In genomic region chr22:36386900-36387663, GRCh38 we compare ENCODE assay signal across 8 cellular contexts. TPM values are rescaled to one million over a fixed set of nuclear protein-coding genes. Genes with fewer than 3 reads are reported as not detected.
DNase-seq lines count a peak whose midpoint lies in the region; ATAC-seq and TF ChIP-seq lines count a peak whose summit lies in the region.

No MANE protein-coding gene starts in this region.

- peak overlapping the region; percentile 83 for H3K9ac ChIP-seq in endodermal cell (ENCODE audit: extremely low read depth, low read length, poor library complexity, severe bottlenecking)
- H3K9ac ChIP-seq in mucosa of rectum (ENCODE audit: low read depth in 1 of 2, low read length in 2 of 2) = peak overlapping the region; percentile 94 to 98

- H3K9me3 Mint-ChIP-seq in endodermal cell = no peaks in the 10 kb centered on the region

- H3K36me3 ChIP-seq in A673 (ENCODE audit: insufficient read depth, low read length, poor library complexity, severe bottlenecking) (no peaks in the 10 kb centered on the region), endodermal cell (ENCODE audit: control insufficient read depth, insufficient read depth, low read length) (peaks cover 33% of the 10 kb centered on the region), mucosa of rectum (ENCODE audit: control insufficient read depth in 2 of 2, insufficient read depth in 2 of 2, low read length in 2 of 2) (peaks cover 9% of the 10 kb centered on the region in 2 donors), thyroid gland (no peaks in the 10 kb centered on the region)

- TF ChIP-seq CTCF in A673 (conservative IDR thresholded peaks at IDR 0.05; ENCODE audit: low read depth, low read length) (no peak), VCaP (conservative IDR thresholded peaks at IDR 0.05) (no peak), endodermal cell (conservative IDR thresholded peaks at IDR 0.05) (no peak), thyroid gland (IDR thresholded peaks at IDR 0.05) (no peak)

- TF ChIP-seq POLR2A in GM18505 (IDR thresholded peaks at IDR 0.05; ENCODE audit: borderline replicate concordance, extremely low read depth, insufficient read depth, insufficient read length) = peak; percentile 48
- no peak for TF ChIP-seq POLR2A in thyroid gland (IDR thresholded peaks at IDR 0.05)

- POLR2A ChIA-PET in A673 (lab: Charles Lee; ENCODE audit: low non-redundant PET) = interaction anchor here (0.6 kb wide), 2 partner anchors 15 to 78 kb away, joined by 3 to 4 read pairs; no protein-coding TSS in a partner anchor

- H3K36me3 Mint-ChIP-seq in endodermal cell (ENCODE audit: low read depth) = peaks cover 14% of the 10 kb centered on the region

- peaks cover 28% of the 10 kb centered on the region for H3K4me1 ChIP-seq in A673 (ENCODE audit: insufficient read depth, low read length, poor library complexity, severe bottlenecking)
- H3K4me1 ChIP-seq in endodermal cell (ENCODE audit: control insufficient read depth, insufficient read depth, low read length) = peaks cover 8% of the 10 kb centered on the region
- peaks cover 33 to 42% of the 10 kb centered on the region in 2 donors for H3K4me1 ChIP-seq in mucosa of rectum (ENCODE audit: control insufficient read depth in 2 of 2, insufficient read depth in 2 of 2, low read length in 2 of 2)
- peaks cover 37 to 43% of the 10 kb centered on the region in 2 donors for H3K4me1 ChIP-seq in thyroid gland

- CTCF ChIA-PET in A673 (lab: Charles Lee) = interaction anchor here (0.5 kb wide), 1 partner anchor 42 kb away, joined by 9 read pairs; no protein-coding TSS in a partner anchor

- intact Hi-C loops in A673 (cut with micrococcal nuclease; ENCODE audit: unreplicated experiment) = loop anchor here (5.0 kb wide), 1 partner anchor 70 kb away; no protein-coding TSS in a partner anchor
- intact Hi-C loops in thyroid gland (cut with DNase I) = loop anchor here (5.0 kb wide), 1 partner anchor 85 kb away; no protein-coding TSS in a partner anchor

- no peak for DNase-seq in A673 (ENCODE audit: low spot score)
- peak; percentile 53 for DNase-seq in endodermal cell
- DNase-seq in thyroid gland = peak; percentile 60 to 64

- no TSS peak for BruUV-seq in A673 (replicated peaks; lab: Mats Ljungman, UMichigan)

- H3K27me3 ChIP-seq in A673 (replicated peaks; ENCODE audit: insufficient read depth, low read depth, low read length, poor library complexity) = no peaks in the 10 kb centered on the region
- no peaks in the 10 kb centered on the region for H3K27me3 ChIP-seq in endodermal cell (ENCODE audit: control insufficient read depth, insufficient read depth, low read length, poor library complexity, severe bottlenecking)
- H3K27me3 ChIP-seq in mucosa of rectum (ENCODE audit: control insufficient read depth in 2 of 2, insufficient read depth in 2 of 2, low read length in 2 of 2) = no peaks in the 10 kb centered on the region
- no peaks in the 10 kb centered on the region for H3K27me3 ChIP-seq in thyroid gland

- H3K4me1 Mint-ChIP-seq in endodermal cell = peaks cover 20% of the 10 kb centered on the region

- H3K4me3 ChIP-seq in A673 (ENCODE audit: low read depth, low read length, poor library complexity, severe bottlenecking) (peak overlapping the region; percentile 99), endodermal cell (ENCODE audit: low read length) (peak overlapping the region; percentile 96), mucosa of rectum (ENCODE audit: low read length in 2 of 2) (peak overlapping the region; percentile 83 to 95), thyroid gland (replicated peaks in 1 of 3) (peak overlapping the region; percentile 78 to 88 (median 83))

- H3K27ac ChIP-seq in A673 (ENCODE audit: low read depth, low read length, poor library complexity, severe bottlenecking) (peak overlapping the region; percentile 91), VCaP (peak overlapping the region; percentile 92), endodermal cell (ENCODE audit: low read depth, low read length) (peak overlapping the region; percentile 33), mucosa of rectum (ENCODE audit: low read depth in 2 of 2, low read length in 2 of 2) (peak overlapping the region; percentile 97 to 98), thyroid gland (peak overlapping the region; percentile 97 to 99 (median 99))

- WGBS in endodermal cell (ENCODE audit: insufficient coverage in 1 of 2, insufficient read length in 1 of 2), 2 experiments = 0% methylated on average over 29 to 81 of the region's 81 CpGs
- WGBS in thyroid gland, 2 donors = 0% methylated on average over 3 to 12 of the region's 81 CpGs

- peak overlapping the region; percentile 87 for H3K27ac Mint-ChIP-seq in endodermal cell

- H3K9me3 ChIP-seq in A673 (ENCODE audit: low read depth, low read length, poor library complexity, severe bottlenecking) = no peaks in the 10 kb centered on the region
- H3K9me3 ChIP-seq in endodermal cell (ENCODE audit: control insufficient read depth, low read length) = no peaks in the 10 kb centered on the region
- H3K9me3 ChIP-seq in mucosa of rectum (ENCODE audit: control insufficient read depth in 2 of 2, low read length in 2 of 2) = no peaks in the 10 kb centered on the region
- no peaks in the 10 kb centered on the region for H3K9me3 ChIP-seq in thyroid gland

- peak; percentile 28 for ATAC-seq in GM18505 (IDR thresholded peaks at IDR 0.05; ENCODE audit: unreplicated experiment)
- peak; percentile 14 for ATAC-seq in HG03378 (IDR thresholded peaks at IDR 0.05; ENCODE audit: unreplicated experiment)
- no peak for ATAC-seq in GM19463 (IDR thresholded peaks at IDR 0.05; ENCODE audit: unreplicated experiment)

- H3K27me3 Mint-ChIP-seq in endodermal cell (ENCODE audit: insufficient read depth) = no peaks in the 10 kb centered on the region

- peak overlapping the region; percentile 84 for H3K4me3 Mint-ChIP-seq in endodermal cell

RNA-seq across cellular contexts. Expression of gene MYH9, which starts 0.7 kb away (rescaled TPM):
- total RNA-seq in A673 (2021) (290 and 323 TPM in 2 replicates), endodermal cell (100 to 1,000 TPM; 270 to 288 TPM), thyroid gland (100 to 1,000 TPM; 228 to 375 (median 275) TPM)
- 131 TPM for polyA plus RNA-seq in endodermal cell (2013, experiment 1 of 2)
- 136 TPM for polyA plus RNA-seq in endodermal cell (2013, experiment 2 of 2)

Comparison
In these comparisons a context has a peak if more than half of its experiments do, and no peak if none do; other contexts are left out.
1. H3K27ac ChIP-seq: peak in every context shown above with its lines; median percentile 99 in thyroid gland; 98 in mucosa of rectum; 92 in VCaP; 91 in A673; 33 in endodermal cell.